In the genomic region with DNA sequence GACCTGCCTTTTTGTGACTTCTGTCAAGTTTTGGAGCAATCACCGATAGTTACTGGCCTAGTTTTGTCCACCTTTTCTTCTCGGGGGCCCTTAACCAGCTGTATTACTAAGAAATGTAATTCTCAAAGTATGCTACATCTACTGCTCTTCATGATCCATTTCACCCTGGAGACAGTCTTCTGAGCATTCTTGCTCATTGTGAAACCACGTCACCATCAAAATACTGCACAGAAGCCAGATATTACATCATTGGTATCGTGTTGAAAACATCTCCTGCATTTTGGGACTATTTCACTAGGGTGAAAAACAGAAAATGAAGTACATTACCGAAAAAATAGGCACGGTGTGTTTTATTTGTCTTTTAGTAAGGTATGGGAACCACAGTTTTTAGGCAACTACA, we compare ENCODE assay signal across 1 cellular context.
TF ChIP-seq lines count a peak whose summit lies in the region.

No MANE protein-coding gene starts in this region.

TF ChIP-seq in HepG2, 621 proteins besides CTCF, POLR2A, EP300 and RAD21 (continued from another document):
- 0 out of 2 replicates have a peak, but pooled peaks have one; percentile 2 for TF ChIP-seq CEBPB (IDR thresholded peaks at IDR 0.05; ENCODE audit: borderline replicate concordance, low read depth, low read length)
- no peak for TF ChIP-seq ZNF33A (CRISPR knock-in tag; IDR thresholded peaks at IDR 0.05; ENCODE audit: borderline replicate concordance)
- no peak for TF ChIP-seq RCOR2 (CRISPR knock-in tag; IDR thresholded peaks at IDR 0.05)
- no peak for TF ChIP-seq ZNF354B (CRISPR knock-in tag; IDR thresholded peaks at IDR 0.05)
- TF ChIP-seq POLR2G (IDR thresholded peaks at IDR 0.05; ENCODE audit: low read depth, low read length), result no peak
- TF ChIP-seq, protein P1, sequence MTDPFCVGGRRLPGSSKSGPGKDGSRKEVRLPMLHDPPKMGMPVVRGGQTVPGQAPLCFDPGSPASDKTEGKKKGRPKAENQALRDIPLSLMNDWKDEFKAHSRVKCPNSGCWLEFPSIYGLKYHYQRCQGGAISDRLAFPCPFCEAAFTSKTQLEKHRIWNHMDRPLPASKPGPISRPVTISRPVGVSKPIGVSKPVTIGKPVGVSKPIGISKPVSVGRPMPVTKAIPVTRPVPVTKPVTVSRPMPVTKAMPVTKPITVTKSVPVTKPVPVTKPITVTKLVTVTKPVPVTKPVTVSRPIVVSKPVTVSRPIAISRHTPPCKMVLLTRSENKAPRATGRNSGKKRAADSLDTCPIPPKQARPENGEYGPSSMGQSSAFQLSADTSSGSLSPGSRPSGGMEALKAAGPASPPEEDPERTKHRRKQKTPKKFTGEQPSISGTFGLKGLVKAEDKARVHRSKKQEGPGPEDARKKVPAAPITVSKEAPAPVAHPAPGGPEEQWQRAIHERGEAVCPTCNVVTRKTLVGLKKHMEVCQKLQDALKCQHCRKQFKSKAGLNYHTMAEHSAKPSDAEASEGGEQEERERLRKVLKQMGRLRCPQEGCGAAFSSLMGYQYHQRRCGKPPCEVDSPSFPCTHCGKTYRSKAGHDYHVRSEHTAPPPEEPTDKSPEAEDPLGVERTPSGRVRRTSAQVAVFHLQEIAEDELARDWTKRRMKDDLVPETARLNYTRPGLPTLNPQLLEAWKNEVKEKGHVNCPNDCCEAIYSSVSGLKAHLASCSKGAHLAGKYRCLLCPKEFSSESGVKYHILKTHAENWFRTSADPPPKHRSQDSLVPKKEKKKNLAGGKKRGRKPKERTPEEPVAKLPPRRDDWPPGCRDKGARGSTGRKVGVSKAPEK (CRISPR knock-in tag; IDR thresholded peaks at IDR 0.05; ENCODE audit: borderline replicate concordance), result no peak
- no peak for TF ChIP-seq RXRA (CRISPR knock-in tag; IDR thresholded peaks at IDR 0.05)
- no peak for TF ChIP-seq XRCC5 (optimal IDR thresholded peaks at IDR 0.05; ENCODE audit: low read length)
- TF ChIP-seq ATF7 (IDR thresholded peaks at IDR 0.05), result peak; percentile 31; the same call in 1 of the 2 replicates
- TF ChIP-seq ATF7 (CRISPR knock-in tag; IDR thresholded peaks at IDR 0.05), result no peak
TF ChIP-seq in HepG2: peak in this region for 3.
